ENCODE assay signal across 20 cellular contexts in the genomic region with DNA sequence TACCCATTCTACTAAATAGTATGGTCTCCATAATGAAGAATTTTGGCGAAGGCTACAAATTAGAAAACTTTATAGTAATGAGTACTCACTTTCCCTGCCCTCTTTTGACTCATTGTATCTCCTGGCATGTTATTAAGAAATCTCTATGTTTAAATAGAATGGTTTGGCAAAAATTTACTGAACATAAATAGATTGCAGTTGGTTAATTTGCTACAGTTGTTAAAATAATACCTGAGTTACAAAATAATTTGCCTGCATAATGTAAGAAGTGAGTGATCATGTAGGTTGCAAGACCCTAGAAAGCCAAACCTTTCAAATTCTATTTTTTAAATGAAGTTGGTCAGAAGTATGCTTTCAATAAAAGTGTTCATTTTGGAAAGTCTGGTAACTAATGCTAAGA.
A peak's percentile ranks its signal among the peaks of the same experiment; 100 is the strongest.
DNase-seq lines count a peak whose midpoint lies in the region; ATAC-seq and TF ChIP-seq lines count a peak whose summit lies in the region.
"Had no signal": no experiment of that assay in that cellular context is flagged by ENCODE, and none has a peak within 500 bp of the region (broad histone marks: within the 10 kb centered on the region; RNA-seq: fewer than 3 reads in every experiment).

No MANE protein-coding gene starts in this region.

- no peaks in the 10 kb centered on the region for H3K36me3 ChIP-seq in breast epithelium
- H3K36me3 ChIP-seq in neutrophil = no peaks in the 10 kb centered on the region
- H3K36me3 ChIP-seq: BLaER1 had no signal

- intact Hi-C loops in MCF 10A (cut with micrococcal nuclease) = no loop called here
- intact Hi-C loops in breast epithelium (cut with DNase I; ENCODE audit: low total_unique reads) = no loop called here

- H3K4me1 Mint-ChIP-seq in MCF 10A (ENCODE audit: insufficient read depth, unreplicated experiment) = peaks cover 14% of the 10 kb centered on the region

- ATAC-seq in HG02885 (IDR thresholded peaks at IDR 0.05; ENCODE audit: poor library complexity, unreplicated experiment) = no peak
- ATAC-seq: GM12878, GM23338, HCT116 had no signal

- no peaks in the 10 kb centered on the region for H3K27me3 Mint-ChIP-seq in MCF 10A (ENCODE audit: insufficient read depth, unreplicated experiment)
- H3K27me3 Mint-ChIP-seq: B cell had no signal

- CTCF ChIA-PET in MCF 10A (lab: Yijun Ruan, JAX) = interaction anchor here (0.6 to 1.9 kb wide), 2 partner anchors 12 to 65 kb away, joined by 3 to 4 read pairs; no protein-coding TSS in a partner anchor

- no peak overlapping the region for H3K27ac Mint-ChIP-seq in MCF 10A (ENCODE audit: low read depth, unreplicated experiment)
- H3K27ac Mint-ChIP-seq: B cell; CD4-positive, alpha-beta memory T cell; GM23338; H9 had no signal

- H3K36me3 Mint-ChIP-seq in MCF 10A (ENCODE audit: insufficient read depth, unreplicated experiment) = peaks cover 6% of the 10 kb centered on the region
- H3K36me3 Mint-ChIP-seq: CD4-positive, alpha-beta memory T cell had no signal

- no peaks in the 10 kb centered on the region for H3K9me3 Mint-ChIP-seq in MCF 10A (ENCODE audit: unreplicated experiment)
- H3K9me3 Mint-ChIP-seq: GM23338, H9 had no signal

- POLR2A ChIA-PET in MCF 10A (lab: Yijun Ruan, JAX) = interaction anchor here (0.8 kb wide), 1 partner anchor 177 kb away, joined by 3 read pairs; a partner anchor contains a TSS

- TF ChIP-seq POLR2A in breast epithelium (IDR thresholded peaks at IDR 0.05) = no peak

- H3K4me3 ChIP-seq in breast epithelium = no peak overlapping the region
- no peak overlapping the region for H3K4me3 ChIP-seq in neutrophil (ENCODE audit: low read depth in 1 of 2, low read length in 1 of 2)
- H3K4me3 ChIP-seq: BLaER1, GM12878, GM23338 had no signal

- DNase-seq in MCF 10A (ENCODE audit: unreplicated experiment) (peak; percentile 45), breast epithelium (ENCODE audit: low spot score in 2 of 2) (no peak), dedifferentiated amniotic fluid mesenchymal stem cell (ENCODE audit: extremely low spot score) (peak; percentile 17), DMS 273 treated with DMSO at 0.1 percent for 48 hours (lab: John Stamatoyannopoulos, UW) (no peak)
- DNase-seq: Calu3; CD4-positive, alpha-beta memory T cell; COR-L47; DMS153; EL; GDM1; H9 had no signal

- H3K4me3 Mint-ChIP-seq in MCF 10A (ENCODE audit: unreplicated experiment) = no peak overlapping the region
- H3K4me3 Mint-ChIP-seq: B cell; CD4-positive, alpha-beta memory T cell; GM23338; H9 had no signal

- H3K27ac ChIP-seq in breast epithelium = no peak overlapping the region
- peak overlapping the region; percentile 72 for H3K27ac ChIP-seq in neutrophil
- H3K27ac ChIP-seq: 22Rv1, BLaER1, C4-2B had no signal

- BruUV-seq in MCF 10A (replicated peaks; lab: Mats Ljungman, UMichigan) = no TSS peak

- H3K9me3 ChIP-seq in breast epithelium (no peaks in the 10 kb centered on the region), neutrophil (no peaks in the 10 kb centered on the region)
- H3K9me3 ChIP-seq: BLaER1 had no signal

- H3K27me3 ChIP-seq in breast epithelium (no peaks in the 10 kb centered on the region), neutrophil (no peaks in the 10 kb centered on the region)
- H3K27me3 ChIP-seq: BLaER1 had no signal

- TF ChIP-seq CTCF in MCF 10A (IDR thresholded peaks at IDR 0.05; ENCODE audit: unreplicated experiment) = no peak
- no peak for TF ChIP-seq CTCF in breast epithelium (IDR thresholded peaks at IDR 0.05)
- TF ChIP-seq CTCF in neutrophil (IDR thresholded peaks at IDR 0.05) = no peak

- H3K4me1 ChIP-seq in breast epithelium (no peaks in the 10 kb centered on the region), neutrophil (ENCODE audit: control insufficient read depth in 1 of 2, insufficient read depth in 1 of 2, low read depth in 1 of 2, low read length in 1 of 2) (peaks cover 33 to 35% of the 10 kb centered on the region in 2 experiments)
- H3K4me1 ChIP-seq: BLaER1 had no signal

Comparison
In these comparisons a context has a peak if more than half of its experiments do, and no peak if none do; other contexts are left out.
1. DNase-seq: peak in MCF 10A (single experiment) and dedifferentiated amniotic fluid mesenchymal stem cell (single experiment); none in breast epithelium (0 of 2) and DMS 273 treated with DMSO at 0.1 percent for 48 hours (single experiment).